Comparison of ENCODE assay signal across 9 cellular contexts in genomic region chr19:941292-942132, GRCh38. TPM values are rescaled to one million over a fixed set of nuclear protein-coding genes. Genes with fewer than 3 reads are reported as not detected.
A peak's percentile ranks its signal among the peaks of the same experiment; 100 is the strongest.
DNase-seq lines count a peak whose midpoint lies in the region; ATAC-seq and TF ChIP-seq lines count a peak whose summit lies in the region.
"Had no signal": no experiment of that assay in that cellular context is flagged by ENCODE, and none has a peak within 500 bp of the region (broad histone marks: within the 10 kb centered on the region; RNA-seq: fewer than 3 reads in every experiment).

No MANE protein-coding gene starts in this region.

- H3K36me3 ChIP-seq in HCT116 (ENCODE audit: control insufficient read depth in 1 of 2, insufficient read depth in 2 of 2, low read length in 2 of 2) (no peaks in the 10 kb centered on the region), liver (ENCODE audit: control insufficient read depth in 4 of 4, insufficient read depth in 3 of 4, low read depth in 1 of 4, low read length in 3 of 4) (no peaks in the 10 kb centered on the region), stomach smooth muscle (ENCODE audit: control insufficient read depth in 2 of 2, insufficient read depth in 2 of 2, low read length in 2 of 2) (peaks cover 0 to 3% of the 10 kb centered on the region in 2 donors)

- H3K9me3 Mint-ChIP-seq in activated T-helper 17 cell treated with anti-CD3 and anti-CD28 coated beads, Interleukin-2, amount 50 U/mL, for 72 hours, result no peaks in the 10 kb centered on the region

- POLR2A ChIA-PET in HCT116 (lab: Charles Lee), result no interaction called here

- H3K9me2 ChIP-seq in HCT116 (ENCODE audit: insufficient read depth), result no peaks in the 10 kb centered on the region

- CTCF ChIA-PET in HCT116 (lab: Charles Lee), result no interaction called here

- H3K4me2 ChIP-seq in HCT116 (ENCODE audit: low read length), result peak overlapping the region; percentile 92

- H2AFZ ChIP-seq in HCT116 (ENCODE audit: low read depth, low read length, poor library complexity, severe bottlenecking), result no peak overlapping the region

- H3K27ac ChIP-seq in HCT116 (ENCODE audit: low read depth, low read length) (peak overlapping the region; percentile 70), liver (ENCODE audit: low read depth in 1 of 2, low read length in 2 of 2) (peak overlapping the region; percentile 77 to 89), stomach smooth muscle (ENCODE audit: low read length) (peak overlapping the region; percentile 24)

- TF ChIP-seq RAD21 in HCT116 (IDR thresholded peaks at IDR 0.05; ENCODE audit: low read depth), result no peak
- no peak for TF ChIP-seq RAD21 in liver (IDR thresholded peaks at IDR 0.05)

- no TSS peak for BruUV-seq in HCT116 (replicated peaks; lab: Mats Ljungman, UMichigan)

- DNase-seq in HCT116 (ENCODE audit: low read depth, low spot score) (no peak), NCI-H526 (lab: John Stamatoyannopoulos, UW) (no peak), hepatic stellate cell (ENCODE audit: low spot score) (no peak), DMS79 (lab: John Stamatoyannopoulos, UW) (no peak)

- H3K9me3 ChIP-seq in HCT116 (ENCODE audit: control insufficient read depth in 1 of 2, insufficient read depth in 1 of 2, low read depth in 1 of 2, low read length in 2 of 2) (no peaks in the 10 kb centered on the region), liver (ENCODE audit: control insufficient read depth in 4 of 4, low read length in 3 of 4) (no peaks in the 10 kb centered on the region), stomach smooth muscle (ENCODE audit: control insufficient read depth in 2 of 2, low read length in 2 of 2) (no peaks in the 10 kb centered on the region)

- TF ChIP-seq POLR2A in HCT116 (IDR thresholded peaks at IDR 0.05; ENCODE audit: borderline replicate concordance, extremely low read depth, insufficient read depth, insufficient read length), result no peak

- RAD21 ChIA-PET in HCT116 (lab: Charles Lee; ENCODE audit: low non-redundant PET in 1 of 2, low total read pairs in 2 of 2, uncharacterized antibody in 2 of 2, unreplicated experiment in 2 of 2), result no interaction called here

- peaks cover 35% of the 10 kb centered on the region for H3K36me3 Mint-ChIP-seq in activated T-helper 17 cell treated with anti-CD3 and anti-CD28 coated beads, Interleukin-2, amount 50 U/mL, for 72 hours (ENCODE audit: low read depth)

- no peaks in the 10 kb centered on the region for H4K20me1 ChIP-seq in HCT116 (ENCODE audit: insufficient read depth)

- peaks cover 25 to 32% of the 10 kb centered on the region in 2 experiments for H3K4me1 ChIP-seq in HCT116 (ENCODE audit: control insufficient read depth in 1 of 2, insufficient read depth in 2 of 2, low read length in 2 of 2)
- H3K4me1 ChIP-seq in liver (ENCODE audit: control insufficient read depth in 4 of 4, insufficient read depth in 4 of 4, low read length in 3 of 4), result peaks cover 18 to 33% (median 24%) of the 10 kb centered on the region in 4 donors
- H3K4me1 ChIP-seq in stomach smooth muscle (ENCODE audit: control insufficient read depth, insufficient read depth, low read length), result peaks cover 19% of the 10 kb centered on the region

- H3K27me3 Mint-ChIP-seq in activated T-helper 17 cell treated with anti-CD3 and anti-CD28 coated beads, Interleukin-2, amount 50 U/mL, for 72 hours, result no peaks in the 10 kb centered on the region

- H3K4me3 ChIP-seq in HCT116 (replicated peaks in 1 of 2; ENCODE audit: low read depth in 1 of 2, low read length in 2 of 2) (peak overlapping the region; percentile 31 to 54), liver (ENCODE audit: low read depth in 1 of 3, low read length in 3 of 3) (peak overlapping the region in 1 of 3 donors; percentile 37), stomach smooth muscle (ENCODE audit: low read length in 2 of 2) (peak overlapping the region; percentile 55 to 74)

- TF ChIP-seq CTCF in HCT116 (IDR thresholded peaks at IDR 0.05 in 2 of 3, conservative IDR thresholded peaks at IDR 0.05 in 1 of 3; ENCODE audit: borderline replicate concordance in 1 of 3, insufficient read depth in 1 of 3, low read depth in 2 of 3, low read length in 2 of 3) (no peak), liver (IDR thresholded peaks at IDR 0.05; ENCODE audit: low read depth, low read length, missing input control) (no peak)

- 69% methylated on average over 45 of the region's 45 CpGs for WGBS in liver

- H3K79me2 ChIP-seq in HCT116 (ENCODE audit: insufficient read depth, low read length), result peaks cover 11% of the 10 kb centered on the region; the same call in 1 of the 2 replicates

- intact Hi-C loops in HCT116 (cut with micrococcal nuclease), result loop anchor here (2.0 kb wide), 1 partner anchor 15 kb away; the partner anchor contains the start of gene ARID3A

- no peaks in the 10 kb centered on the region for H3K27me3 ChIP-seq in HCT116 (ENCODE audit: insufficient read depth, low read length)
- no peaks in the 10 kb centered on the region for H3K27me3 ChIP-seq in liver (ENCODE audit: control insufficient read depth in 4 of 4, insufficient read depth in 4 of 4, low read length in 3 of 4)
- no peaks in the 10 kb centered on the region for H3K27me3 ChIP-seq in stomach smooth muscle (ENCODE audit: control insufficient read depth in 1 of 2, insufficient read depth in 2 of 2, low read length in 2 of 2)

- H3K27ac Mint-ChIP-seq in activated T-helper 17 cell treated with anti-CD3 and anti-CD28 coated beads, Interleukin-2, amount 50 U/mL, for 72 hours, result peak overlapping the region; percentile 92

- peak overlapping the region; percentile 85 for H3K4me3 Mint-ChIP-seq in activated T-helper 17 cell treated with anti-CD3 and anti-CD28 coated beads, Interleukin-2, amount 50 U/mL, for 72 hours

- H3K9ac ChIP-seq in HCT116 (ENCODE audit: low read length), result peak overlapping the region; percentile 64
- peak overlapping the region in 1 of 2 donors; percentile 25 for H3K9ac ChIP-seq in liver (ENCODE audit: low read depth in 1 of 2, low read length in 2 of 2)
- peak overlapping the region; percentile 29 to 60 for H3K9ac ChIP-seq in stomach smooth muscle (ENCODE audit: low read length in 2 of 2)

- ATAC-seq in HCT116, result no peak
- ATAC-seq in activated T-helper 17 cell treated with anti-CD3 and anti-CD28 coated beads, Interleukin-2, amount 50 U/mL, for 72 hours (replicated peaks), result peak; percentile 3

- H3K4me1 Mint-ChIP-seq in activated T-helper 17 cell treated with anti-CD3 and anti-CD28 coated beads, Interleukin-2, amount 50 U/mL, for 72 hours, result peaks cover 11% of the 10 kb centered on the region

TF ChIP-seq in HCT116, 20 proteins besides CTCF, POLR2A, EP300 and RAD21 (continues in another document):
- TF ChIP-seq EGR1 (IDR thresholded peaks at IDR 0.05; ENCODE audit: low read depth) (no peak), ELF1 (IDR thresholded peaks at IDR 0.05; ENCODE audit: borderline replicate concordance, low read depth) (no peak), POLR2AphosphoS5 (IDR thresholded peaks at IDR 0.05; ENCODE audit: low read depth, low read length) (no peak), ZNF274 (IDR thresholded peaks at IDR 0.05; ENCODE audit: low read depth, low read length) (no peak), EZH2 (IDR thresholded peaks at IDR 0.05) (no peak), CBX3 (IDR thresholded peaks at IDR 0.05; ENCODE audit: low read depth) (no peak), CEBPB (IDR thresholded peaks at IDR 0.05; ENCODE audit: low read depth) (no peak), FOSL1 (IDR thresholded peaks at IDR 0.05; ENCODE audit: low read depth) (no peak), TCF7L2 (IDR thresholded peaks at IDR 0.05; ENCODE audit: borderline replicate concordance, extremely low read depth, insufficient read depth, insufficient read length) (no peak), MAX (IDR thresholded peaks at IDR 0.05) (no peak)

TF ChIP-seq in liver, 16 proteins besides CTCF, POLR2A, EP300 and RAD21 (continues in another document):
- no peak for TF ChIP-seq EGR1 (IDR thresholded peaks at IDR 0.05; ENCODE audit: low read depth in 2 of 2)
- TF ChIP-seq GABPA (IDR thresholded peaks at IDR 0.05 in 1 of 2, conservative IDR thresholded peaks at IDR 0.05 in 1 of 2), result no peak

RNA-seq across cellular contexts. Expression of gene ARID3A, which starts 15.7 kb away (rescaled TPM):
- total RNA-seq in HCT116 (2021; ENCODE audit: unreplicated experiment) (21.8 TPM), liver (10 to 100 TPM in 1 of 2 donors, 1 to 10 TPM in 1; 5.2 to 42.4 TPM)
- 12.8 and 17.5 TPM in 2 replicates for polyA plus RNA-seq in HCT116 (2012)
- total RNA-seq in activated T-helper 17 cell treated with anti-CD3 and anti-CD28 coated beads, Interleukin-2, amount 50 U/mL, for 72 hours, result 10 to 100 TPM; 50.3 to 79.3 TPM
- 1 to 10 TPM in 1 of 2 donors, under 1 TPM in 1; 0.74 to 1.0 TPM for polyA plus RNA-seq in liver

RNA-seq across cellular contexts. Expression of gene KISS1R, which starts 24.4 kb away (rescaled TPM):
- total RNA-seq in HCT116 (2021; ENCODE audit: unreplicated experiment), result 5.9 TPM
- 3.7 and 4.2 TPM in 2 replicates for polyA plus RNA-seq in HCT116 (2012)
- total RNA-seq in activated T-helper 17 cell treated with anti-CD3 and anti-CD28 coated beads, Interleukin-2, amount 50 U/mL, for 72 hours, result 10 to 100 TPM; 17.5 to 53.1 TPM
- total RNA-seq in liver, result not detected
- not detected for polyA plus RNA-seq in liver
- total RNA-seq: NCI-H460 had no signal

RNA-seq across cellular contexts. Expression of gene R3HDM4, which starts 28.5 kb away (rescaled TPM):
- total RNA-seq in HCT116 (2021; ENCODE audit: unreplicated experiment) (92.3 TPM), liver (10 to 100 TPM; 17.4 to 72.4 TPM)
- 88.5 and 90.3 TPM in 2 replicates for polyA plus RNA-seq in HCT116 (2012)
- 10 to 100 TPM; 78.5 to 79.3 TPM for total RNA-seq in activated T-helper 17 cell treated with anti-CD3 and anti-CD28 coated beads, Interleukin-2, amount 50 U/mL, for 72 hours
- polyA plus RNA-seq in liver, result 10 to 100 TPM; 14.1 to 23.0 TPM

RNA-seq across cellular contexts. Expression of gene WDR18, which starts 42.6 kb away (rescaled TPM):
- total RNA-seq in HCT116 (2021; ENCODE audit: unreplicated experiment) (124 TPM), liver (10 to 100 TPM; 24.3 to 41.7 TPM)
- 104 and 106 TPM in 2 replicates for polyA plus RNA-seq in HCT116 (2012)
- total RNA-seq in activated T-helper 17 cell treated with anti-CD3 and anti-CD28 coated beads, Interleukin-2, amount 50 U/mL, for 72 hours, result 10 to 100 TPM; 43.2 to 94.2 TPM
- 10 to 100 TPM; 33.8 to 45.3 TPM for polyA plus RNA-seq in liver

RNA-seq across cellular contexts. Expression of gene RNU6-9, which starts 48.2 kb away (rescaled TPM):
- not detected for total RNA-seq in HCT116 (2021; ENCODE audit: unreplicated experiment)
- not detected in 2 replicates for polyA plus RNA-seq in HCT116 (2012)
- total RNA-seq in activated T-helper 17 cell treated with anti-CD3 and anti-CD28 coated beads, Interleukin-2, amount 50 U/mL, for 72 hours, result not detected
- not detected for total RNA-seq in liver
- polyA plus RNA-seq in liver, result not detected
- total RNA-seq: activated CD8-positive, alpha-beta memory T cell treated with anti-CD3 and anti-CD28 coated beads for 36 hours; NCI-H460 had no signal

Comparison
In these comparisons a context has a peak if more than half of its experiments do, and no peak if none do; other contexts are left out.
1. H3K27ac ChIP-seq: peak in every context shown above with its lines; median percentile 83 in liver; 70 in HCT116; 24 in stomach smooth muscle.